In genomic region chr6:53426544-53427270, GRCh38 we compare ENCODE assay signal across 15 cellular contexts.
DNase-seq lines count a peak whose midpoint lies in the region; ATAC-seq, FAIRE-seq and TF ChIP-seq lines count a peak whose summit lies in the region.
"Had no signal": no experiment of that assay in that cellular context is flagged by ENCODE, and none has a peak within 500 bp of the region (broad histone marks: within the 10 kb centered on the region; RNA-seq: fewer than 3 reads in every experiment).

No MANE protein-coding gene starts in this region.

- peaks cover 22% of the 10 kb centered on the region for H3K27me3 Mint-ChIP-seq in activated naive CD8-positive, alpha-beta T cell treated with anti-CD3 and anti-CD28 coated beads for 36 hours
- H3K27me3 Mint-ChIP-seq: stimulated activated naive CD8-positive, alpha-beta T cell treated with anti-CD3 and anti-CD28 coated beads, Interleukin-15, Interleukin-2, amounts not matched to agents 100 ng/mL and 50 ng/mL, for 24 hours had no signal

- peak overlapping the region; percentile 11 for H3K27ac Mint-ChIP-seq in activated naive CD8-positive, alpha-beta T cell treated with anti-CD3 and anti-CD28 coated beads for 36 hours
- H3K27ac Mint-ChIP-seq: stimulated activated naive CD8-positive, alpha-beta T cell treated with anti-CD3 and anti-CD28 coated beads, Interleukin-15, Interleukin-2, amounts not matched to agents 100 ng/mL and 50 ng/mL, for 24 hours had no signal

- H3K4me1 Mint-ChIP-seq in activated naive CD8-positive, alpha-beta T cell treated with anti-CD3 and anti-CD28 coated beads for 36 hours = peaks cover 34% of the 10 kb centered on the region

- H3K36me3 ChIP-seq in kidney (ENCODE audit: control insufficient read depth in 1 of 2, insufficient read depth in 2 of 2, low read length in 2 of 2) = no peaks in the 10 kb centered on the region
- H3K36me3 ChIP-seq in left lung = no peaks in the 10 kb centered on the region
- H3K36me3 ChIP-seq: adrenal gland, esophagus muscularis mucosa, sigmoid colon had no signal

- intact Hi-C loops in kidney (cut with DNase I) (no loop called here), left lung (cut with DNase I) (no loop called here)

- DNase-seq in activated naive CD8-positive, alpha-beta T cell treated with anti-CD3 and anti-CD28 coated beads for 36 hours = no peak
- DNase-seq in kidney (no peak), NAMALWA (ENCODE audit: low spot score) (no peak), left lung (no peak), hypothalamus (lab: John Stamatoyannopoulos, UW) (no peak)
- DNase-seq: adrenal gland, DMS79 treated with DMSO at 0.1 percent for 48 hours, mesendoderm, NCI-H2171 treated with DMSO at 0.1 percent for 48 hours, sigmoid colon had no signal

- H3K36me3 Mint-ChIP-seq in activated naive CD8-positive, alpha-beta T cell treated with anti-CD3 and anti-CD28 coated beads for 36 hours = no peaks in the 10 kb centered on the region

- H3K27me3 ChIP-seq in left lung = no peaks in the 10 kb centered on the region
- H3K27me3 ChIP-seq: adrenal gland, esophagus muscularis mucosa, sigmoid colon had no signal

- ATAC-seq in GM18519 (IDR thresholded peaks at IDR 0.05; ENCODE audit: low FRiP score, unreplicated experiment) = peak; percentile 90
- peak; percentile 69 for ATAC-seq in GM19468 (IDR thresholded peaks at IDR 0.05; ENCODE audit: extremely low read depth, unreplicated experiment)
- ATAC-seq in HG03039 (IDR thresholded peaks at IDR 0.05; ENCODE audit: unreplicated experiment) = peak; percentile 89
- no peak for ATAC-seq in left lung

- H3K4me3 ChIP-seq in kidney (ENCODE audit: low read length in 2 of 2) (no peak overlapping the region), left lung (no peak overlapping the region)
- H3K4me3 ChIP-seq: adrenal gland, esophagus muscularis mucosa, sigmoid colon had no signal

- H3K4me1 ChIP-seq in kidney (ENCODE audit: control insufficient read depth in 1 of 2, insufficient read depth in 1 of 2, low read depth in 1 of 2, low read length in 2 of 2) = no peaks in the 10 kb centered on the region
- H3K4me1 ChIP-seq in left lung = peaks cover 0 to 1% of the 10 kb centered on the region in 2 donors
- H3K4me1 ChIP-seq: adrenal gland, esophagus muscularis mucosa, sigmoid colon had no signal

- H3K9me3 ChIP-seq in kidney (ENCODE audit: control insufficient read depth in 1 of 2, low read length in 2 of 2) (no peaks in the 10 kb centered on the region), left lung (no peaks in the 10 kb centered on the region)
- H3K9me3 ChIP-seq: adrenal gland, esophagus muscularis mucosa, sigmoid colon had no signal

- no peak overlapping the region for H3K27ac ChIP-seq in kidney (ENCODE audit: low read depth in 2 of 2, low read length in 2 of 2)
- no peak overlapping the region for H3K27ac ChIP-seq in left lung
- H3K27ac ChIP-seq: adrenal gland, esophagus muscularis mucosa, sigmoid colon had no signal

- no peak for FAIRE-seq in kidney (lab: Jason Lieb, UNC)

- TF ChIP-seq CTCF in kidney (IDR thresholded peaks at IDR 0.05; ENCODE audit: borderline replicate concordance, extremely low read depth, insufficient read depth) (no peak), left lung (IDR thresholded peaks at IDR 0.05) (no peak)

- no peak overlapping the region for H3K9ac ChIP-seq in kidney (ENCODE audit: low read length in 2 of 2)

- no peaks in the 10 kb centered on the region for H3K9me3 Mint-ChIP-seq in activated naive CD8-positive, alpha-beta T cell treated with anti-CD3 and anti-CD28 coated beads for 36 hours
- H3K9me3 Mint-ChIP-seq: stimulated activated naive CD8-positive, alpha-beta T cell treated with anti-CD3 and anti-CD28 coated beads, Interleukin-15, Interleukin-2, amounts not matched to agents 100 ng/mL and 50 ng/mL, for 24 hours had no signal

- no peak overlapping the region for H3K4me3 Mint-ChIP-seq in activated naive CD8-positive, alpha-beta T cell treated with anti-CD3 and anti-CD28 coated beads for 36 hours
- H3K4me3 Mint-ChIP-seq: stimulated activated naive CD8-positive, alpha-beta T cell treated with anti-CD3 and anti-CD28 coated beads, Interleukin-15, Interleukin-2, amounts not matched to agents 100 ng/mL and 50 ng/mL, for 24 hours had no signal
